Comparison of ENCODE assay signal across 26 cellular contexts in the genomic region with DNA sequence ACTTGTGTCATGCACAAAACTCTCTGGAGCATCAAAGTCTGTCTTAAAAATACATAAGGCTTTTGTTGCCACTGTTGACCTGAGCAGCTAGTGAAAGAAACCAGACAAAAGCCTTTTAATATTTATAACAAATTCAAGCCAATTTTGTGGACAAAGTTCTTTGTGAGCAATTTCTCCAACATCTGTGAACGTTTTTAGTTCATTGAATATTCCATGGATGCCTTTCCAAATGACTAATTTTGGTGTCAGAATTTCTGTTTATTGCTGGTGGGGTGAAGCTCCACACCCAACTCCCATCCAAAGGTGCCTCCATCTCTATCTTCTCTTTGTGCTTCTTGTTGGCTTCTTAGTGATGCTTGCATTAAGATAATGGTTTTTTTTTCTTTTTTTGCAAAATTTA.
"Had no signal": no experiment of that assay in that cellular context is flagged by ENCODE, and none has a peak within 500 bp of the region (broad histone marks: within the 10 kb centered on the region; RNA-seq: fewer than 3 reads in every experiment).

No MANE protein-coding gene starts in this region.

- H3K9ac ChIP-seq: neural progenitor cell, parathyroid adenoma had no signal

- ATAC-seq: left colon; left lung; natural killer cell; right cardiac atrium; stimulated activated effector memory CD8-positive, alpha-beta T cell treated with anti-CD3 and anti-CD28 coated beads, Interleukin-12 subunit alpha, Interleukin-12 subunit beta, amount 100 ng/mL, for 72 hours; upper lobe of right lung had no signal

- H3K27me3 ChIP-seq: left lung, neural progenitor cell, neutrophil, sigmoid colon, spleen, suprapubic skin, tibial artery, upper lobe of right lung had no signal

- DNase-seq: hypothalamus; immature natural killer cell; kidney; left colon; left lung; mesendoderm; naive B cell; natural killer cell; nephron progenitor cell; occipital lobe; right cardiac atrium; sigmoid colon; small intestine; spleen; stimulated activated CD4-positive, alpha-beta T cell treated with anti-CD3 and anti-CD28 coated beads, Interleukin-4, amount 100 ng/mL, for 24 hours; stimulated activated naive CD4-positive, alpha-beta T cell; tibial artery; trophoblast cell; upper lobe of right lung had no signal

- H3K4me3 ChIP-seq: left lung, lung, neural progenitor cell, sigmoid colon, spleen, suprapubic skin, thoracic aorta, tibial artery, upper lobe of right lung had no signal

- H3K4me2 ChIP-seq: neural progenitor cell had no signal

- H3K36me3 ChIP-seq: left lung, neural progenitor cell, neutrophil, sigmoid colon, spleen, suprapubic skin, thoracic aorta, tibial artery, upper lobe of right lung had no signal

- H3K9me3 ChIP-seq: left lung, neutrophil, sigmoid colon, spleen, suprapubic skin, thoracic aorta, tibial artery, upper lobe of right lung had no signal

- H2AFZ ChIP-seq: neural progenitor cell, parathyroid adenoma had no signal

- H3K27ac ChIP-seq: left lung, neural progenitor cell, neutrophil, parathyroid adenoma, suprapubic skin, thoracic aorta, tibial artery, upper lobe of right lung had no signal

- H3K4me1 ChIP-seq: left lung, neural progenitor cell, parathyroid adenoma, spleen, suprapubic skin, upper lobe of right lung had no signal

- H3K79me2 ChIP-seq: parathyroid adenoma had no signal
